In genomic region chr5:93789173-93790070, GRCh38 we compare ENCODE assay signal across 12 cellular contexts. TPM values are rescaled to one million over a fixed set of nuclear protein-coding genes. Genes with fewer than 3 reads are reported as not detected.
DNase-seq lines count a peak whose midpoint lies in the region; ATAC-seq, FAIRE-seq and TF ChIP-seq lines count a peak whose summit lies in the region.
"Had no signal": no experiment of that assay in that cellular context is flagged by ENCODE, and none has a peak within 500 bp of the region (broad histone marks: within the 10 kb centered on the region; RNA-seq: fewer than 3 reads in every experiment).

No MANE protein-coding gene starts in this region.

- H3K4me3 ChIP-seq in astrocyte (ENCODE audit: insufficient read depth, low read depth, low read length): no peak overlapping the region
- H3K4me3 ChIP-seq: lower lobe of right lung had no signal

- H3K4me1 Mint-ChIP-seq in HFFc6 (ENCODE audit: low read depth) (peaks cover 42% of the 10 kb centered on the region), astrocyte (ENCODE audit: low read depth, unreplicated experiment) (peaks cover 3% of the 10 kb centered on the region)
- H3K4me1 Mint-ChIP-seq: IgD-negative memory B cell had no signal

- peak overlapping the region; percentile 29 for H3K4me3 Mint-ChIP-seq in HFFc6
- H3K4me3 Mint-ChIP-seq in astrocyte (ENCODE audit: unreplicated experiment): no peak overlapping the region
- H3K4me3 Mint-ChIP-seq: IgD-negative memory B cell had no signal

- peak; percentile 52 for TF ChIP-seq CTCF in HFFc6 (IDR thresholded peaks at IDR 0.05)
- no peak for TF ChIP-seq CTCF in astrocyte (IDR thresholded peaks at IDR 0.05; ENCODE audit: insufficient read depth, low read depth, low read length)

- H4K20me1 ChIP-seq in astrocyte (ENCODE audit: insufficient read depth, low read length): no peaks in the 10 kb centered on the region

- ATAC-seq in GM18868 (IDR thresholded peaks at IDR 0.05; ENCODE audit: unreplicated experiment): no peak

- H3K27me3 Mint-ChIP-seq in HFFc6 (ENCODE audit: insufficient read depth): peaks cover 2% of the 10 kb centered on the region; the same call in 1 of the 2 replicates
- H3K27me3 Mint-ChIP-seq in astrocyte (ENCODE audit: low read depth, unreplicated experiment): no peaks in the 10 kb centered on the region
- H3K27me3 Mint-ChIP-seq: IgD-negative memory B cell had no signal

- no peak overlapping the region for H3K4me2 ChIP-seq in astrocyte (ENCODE audit: low read length)

- peak; percentile 38 for DNase-seq in AG08396 (ENCODE audit: low spot score)
- peak; percentile 81 for DNase-seq in HFFc6
- peak; percentile 82 for DNase-seq in astrocyte (ENCODE audit: low read depth)
- DNase-seq in iris pigment epithelial cell (ENCODE audit: low read depth): peak; percentile 84
- no peak for DNase-seq in UCSD-AML1 (lab: John Stamatoyannopoulos, UW; ENCODE audit: unreplicated experiment)
- no peak for DNase-seq in activated effector memory CD4-positive, alpha-beta T cell treated with anti-CD3 and anti-CD28 coated beads, Interleukin-2, amount 50 U/mL, for 16 hours
- no peak for DNase-seq in iPS-NIHi7 (ENCODE audit: extremely low spot score)
- DNase-seq: activated effector memory CD4-positive, alpha-beta T cell treated with Interleukin-2 at 50 U/mL for 16 hours; lower lobe of right lung; NCI-H510A had no signal

- H3K27ac ChIP-seq in astrocyte (ENCODE audit: low read depth, low read length): no peak overlapping the region
- H3K27ac ChIP-seq: lower lobe of right lung had no signal

- H3K36me3 ChIP-seq in astrocyte (ENCODE audit: insufficient read depth, low read length): no peaks in the 10 kb centered on the region
- H3K36me3 ChIP-seq: lower lobe of right lung had no signal

- H3K9me3 Mint-ChIP-seq in HFFc6 (no peaks in the 10 kb centered on the region), astrocyte (ENCODE audit: unreplicated experiment) (no peaks in the 10 kb centered on the region)
- H3K9me3 Mint-ChIP-seq: IgD-negative memory B cell had no signal

- H3K27ac Mint-ChIP-seq in HFFc6 (peak overlapping the region; percentile 36; the same call in 1 of the 2 replicates), astrocyte (ENCODE audit: unreplicated experiment) (no peak overlapping the region)
- H3K27ac Mint-ChIP-seq: IgD-negative memory B cell had no signal

- H3K9me3 ChIP-seq in astrocyte (ENCODE audit: insufficient read depth, low read depth, low read length): no peaks in the 10 kb centered on the region
- H3K9me3 ChIP-seq: lower lobe of right lung had no signal

- H3K36me3 Mint-ChIP-seq in HFFc6 (ENCODE audit: low read depth) (no peaks in the 10 kb centered on the region; the same call in 1 of the 2 replicates), astrocyte (ENCODE audit: low read depth, unreplicated experiment) (no peaks in the 10 kb centered on the region)

- peak; percentile 55 for FAIRE-seq in astrocyte (lab: Jason Lieb, UNC)

- H2AFZ ChIP-seq in astrocyte (ENCODE audit: low read depth, low read length): no peak overlapping the region

- no peaks in the 10 kb centered on the region for H3K27me3 ChIP-seq in astrocyte (ENCODE audit: insufficient read depth, low read length)

- no peaks in the 10 kb centered on the region for H3K4me1 ChIP-seq in astrocyte (ENCODE audit: insufficient read depth, low read length)

- H3K9ac ChIP-seq in astrocyte (ENCODE audit: low read length): no peak overlapping the region

- H3K79me2 ChIP-seq in astrocyte (ENCODE audit: insufficient read depth, low read length): no peaks in the 10 kb centered on the region

RNA-seq across cellular contexts. Expression of gene POU5F2, which starts 48.0 kb away (rescaled TPM):
- total RNA-seq in HFFc6 (2021; fragmentation: NEBNext Ultra II Directional; extraction: Animal tissue kit (Norgen Biotek cat#: 25700)): under 1 TPM; 0.05 to 0.12 (median 0.08) TPM
- 0.43 and 0.54 TPM in 2 replicates for total RNA-seq in astrocyte

Comparison
In these comparisons a context has a peak if more than half of its experiments do, and no peak if none do; other contexts are left out.
1. DNase-seq: peak in AG08396 (single experiment), HFFc6 (single experiment), astrocyte (single experiment) and iris pigment epithelial cell (single experiment); none in UCSD-AML1 (single experiment), activated effector memory CD4-positive, alpha-beta T cell treated with anti-CD3 and anti-CD28 coated beads, Interleukin-2, amount 50 U/mL, for 16 hours (single experiment) and iPS-NIHi7 (single experiment).